In genomic region chr9:127390563-127390962, GRCh38 we compare ENCODE assay signal across 21 cellular contexts. TPM values are rescaled to one million over a fixed set of nuclear protein-coding genes. Genes with fewer than 3 reads are reported as not detected.
DNase-seq lines count a peak whose midpoint lies in the region; ATAC-seq and TF ChIP-seq lines count a peak whose summit lies in the region.
"Had no signal": no experiment of that assay in that cellular context is flagged by ENCODE, and none has a peak within 500 bp of the region (broad histone marks: within the 10 kb centered on the region; RNA-seq: fewer than 3 reads in every experiment).

No MANE protein-coding gene starts in this region.

- H3K4me3 ChIP-seq in Peyer's patch (no peak overlapping the region), upper lobe of right lung (no peak overlapping the region)
- H3K4me3 ChIP-seq: tibial nerve had no signal

- H3K27ac Mint-ChIP-seq in activated naive CD4-positive, alpha-beta T cell treated with anti-CD3 and anti-CD28 coated beads, Interleukin-2, amount 50 U/mL, for 24 hours, result peak overlapping the region; percentile 81
- no peak overlapping the region for H3K27ac Mint-ChIP-seq in immature natural killer cell
- H3K27ac Mint-ChIP-seq: activated naive CD8-positive, alpha-beta T cell treated with anti-CD3 and anti-CD28 coated beads, Interleukin-2, amount 10 ng/mL, durations not matched to agents 7 days and 5 days; activated T-cell treated with anti-CD3 and anti-CD28 coated beads, Interleukin-2, amount 50 U/mL, for 24 hours; CD8-positive, alpha-beta T cell; stimulated activated naive B cell treated with anti-CD40 and anti-IgM and Interleukin-4, amounts not matched to agents 10 μg/mL and 1 μg/mL and 100 μg/mL, for 72 hours had no signal

- ATAC-seq in upper lobe of right lung, result no peak
- no peak for ATAC-seq in GM19463 (IDR thresholded peaks at IDR 0.05; ENCODE audit: unreplicated experiment)
- ATAC-seq: CD8-positive, alpha-beta T cell; stimulated activated naive B cell treated with anti-CD40 and anti-IgM and Interleukin-4, amounts not matched to agents 10 μg/mL and 1 μg/mL and 100 μg/mL, for 72 hours had no signal

- TF ChIP-seq POLR2A in Peyer's patch (IDR thresholded peaks at IDR 0.05), result no peak

- intact Hi-C loops in upper lobe of right lung (cut with DNase I), result loop anchor here (10.0 kb wide), 1 partner anchor 176 kb away; no protein-coding TSS in a partner anchor

- H3K4me1 ChIP-seq in Peyer's patch (peaks cover 0 to 20% (median 0%) of the 10 kb centered on the region in 4 donors), upper lobe of right lung (no peaks in the 10 kb centered on the region)

- TF ChIP-seq CTCF in Peyer's patch (IDR thresholded peaks at IDR 0.05) (peak in 1 of 6 experiments; percentile 12), upper lobe of right lung (IDR thresholded peaks at IDR 0.05) (no peak)

- peak overlapping the region in 3 of 4 donors; percentile 2 to 48 (median 6) for H3K27ac ChIP-seq in Peyer's patch
- no peak overlapping the region for H3K27ac ChIP-seq in upper lobe of right lung
- H3K27ac ChIP-seq: tibial nerve had no signal

- no peaks in the 10 kb centered on the region for H3K27me3 ChIP-seq in Peyer's patch
- H3K27me3 ChIP-seq in upper lobe of right lung, result no peaks in the 10 kb centered on the region
- H3K27me3 ChIP-seq: tibial nerve had no signal

- H3K9me3 ChIP-seq in Peyer's patch, result no peaks in the 10 kb centered on the region
- no peaks in the 10 kb centered on the region for H3K9me3 ChIP-seq in upper lobe of right lung
- H3K9me3 ChIP-seq: tibial nerve had no signal

- peaks cover 53% of the 10 kb centered on the region for H3K27me3 Mint-ChIP-seq in activated naive CD4-positive, alpha-beta T cell treated with anti-CD3 and anti-CD28 coated beads, Interleukin-2, amount 50 U/mL, for 24 hours
- H3K27me3 Mint-ChIP-seq in immature natural killer cell (ENCODE audit: low read depth in 3 of 3), result peaks cover 8 to 14% (median 13%) of the 10 kb centered on the region in 3 donors

- peaks cover 34% of the 10 kb centered on the region for H3K4me1 Mint-ChIP-seq in activated naive CD4-positive, alpha-beta T cell treated with anti-CD3 and anti-CD28 coated beads, Interleukin-2, amount 50 U/mL, for 24 hours
- H3K4me1 Mint-ChIP-seq in immature natural killer cell, result peaks cover 14 to 15% of the 10 kb centered on the region in 2 donors

- H3K36me3 ChIP-seq in Peyer's patch, result no peaks in the 10 kb centered on the region
- no peaks in the 10 kb centered on the region for H3K36me3 ChIP-seq in upper lobe of right lung

- H3K4me3 Mint-ChIP-seq in activated naive CD4-positive, alpha-beta T cell treated with anti-CD3 and anti-CD28 coated beads, Interleukin-2, amount 50 U/mL, for 24 hours, result no peak overlapping the region
- H3K4me3 Mint-ChIP-seq in immature natural killer cell, result no peak overlapping the region
- H3K4me3 Mint-ChIP-seq: activated naive CD8-positive, alpha-beta T cell treated with anti-CD3 and anti-CD28 coated beads, Interleukin-2, amount 10 ng/mL, durations not matched to agents 7 days and 5 days; activated T-cell treated with anti-CD3 and anti-CD28 coated beads, Interleukin-2, amount 50 U/mL, for 24 hours; CD8-positive, alpha-beta T cell; stimulated activated naive B cell treated with anti-CD40 and anti-IgM and Interleukin-4, amounts not matched to agents 10 μg/mL and 1 μg/mL and 100 μg/mL, for 72 hours had no signal

- H3K36me3 Mint-ChIP-seq in activated naive CD4-positive, alpha-beta T cell treated with anti-CD3 and anti-CD28 coated beads, Interleukin-2, amount 50 U/mL, for 24 hours, result no peaks in the 10 kb centered on the region
- no peaks in the 10 kb centered on the region for H3K36me3 Mint-ChIP-seq in immature natural killer cell
- H3K36me3 Mint-ChIP-seq: activated naive CD8-positive, alpha-beta T cell treated with anti-CD3 and anti-CD28 coated beads, Interleukin-2, amount 10 ng/mL, durations not matched to agents 7 days and 5 days; CD8-positive, alpha-beta T cell; stimulated activated naive B cell treated with anti-CD40 and anti-IgM and Interleukin-4, amounts not matched to agents 10 μg/mL and 1 μg/mL and 100 μg/mL, for 72 hours had no signal

- DNase-seq in activated naive CD4-positive, alpha-beta T cell treated with Interleukin-2 at 50 U/mL for 16 hours, result no peak
- DNase-seq in Peyer's patch (peak in 1 of 3 donors; percentile 67), kidney tubule cell (ENCODE audit: low spot score) (peak; percentile 32), upper lobe of right lung (peak; percentile 39), immature natural killer cell (no peak), C1 segment of cervical spinal cord (lab: John Stamatoyannopoulos, UW) (no peak)
- DNase-seq: activated CD4-positive, alpha-beta T cell treated with anti-CD3 and anti-CD28 coated beads, Interleukin-2, amount 50 U/mL, for 1 hour; activated naive CD8-positive, alpha-beta T cell treated with anti-CD3 and anti-CD28 coated beads, Interleukin-2, amount 10 ng/mL, durations not matched to agents 7 days and 5 days; activated T-cell treated with anti-CD3 and anti-CD28 coated beads, Interleukin-2, amount 50 U/mL, for 24 hours; CD8-positive, alpha-beta T cell; dermis blood vessel endothelial cell; foreskin melanocyte; H7; KBM-7; NCI-H1092 treated with DMSO at 0.1 percent for 48 hours; NCI-H69; retina; stimulated activated naive B cell treated with anti-CD40 and anti-IgM and Interleukin-4, amounts not matched to agents 10 μg/mL and 1 μg/mL and 100 μg/mL, for 72 hours had no signal

- no peaks in the 10 kb centered on the region for H3K9me3 Mint-ChIP-seq in activated naive CD4-positive, alpha-beta T cell treated with anti-CD3 and anti-CD28 coated beads, Interleukin-2, amount 50 U/mL, for 24 hours
- H3K9me3 Mint-ChIP-seq in immature natural killer cell, result no peaks in the 10 kb centered on the region
- H3K9me3 Mint-ChIP-seq: activated naive CD8-positive, alpha-beta T cell treated with anti-CD3 and anti-CD28 coated beads, Interleukin-2, amount 10 ng/mL, durations not matched to agents 7 days and 5 days; activated T-cell treated with anti-CD3 and anti-CD28 coated beads, Interleukin-2, amount 50 U/mL, for 24 hours; CD8-positive, alpha-beta T cell; stimulated activated naive B cell treated with anti-CD40 and anti-IgM and Interleukin-4, amounts not matched to agents 10 μg/mL and 1 μg/mL and 100 μg/mL, for 72 hours had no signal

RNA-seq across cellular contexts. Expression of gene SLC2A8, which starts 6.4 kb away (rescaled TPM):
- total RNA-seq in Peyer's patch, result 10 to 100 TPM in 3 of 4 donors, 1 to 10 TPM in 1; 7.4 to 58.1 (median 42.9) TPM
- total RNA-seq in upper lobe of right lung, result 21.8 TPM
- 10 to 100 TPM; 11.2 to 14.5 (median 12.7) TPM for polyA plus RNA-seq in immature natural killer cell

RNA-seq across cellular contexts. Expression of gene ZNF79, which starts 33.6 kb away (rescaled TPM):
- total RNA-seq in Peyer's patch (10 to 100 TPM; 12.7 to 47.9 (median 14.4) TPM), upper lobe of right lung (8.3 TPM)
- polyA plus RNA-seq in immature natural killer cell, result 10 to 100 TPM in 1 of 3 donors, 1 to 10 TPM in 2; 4.0 to 10.9 (median 5.1) TPM

Comparison
In these comparisons a context has a peak if more than half of its experiments do, and no peak if none do; other contexts are left out.
1. DNase-seq: peak in kidney tubule cell (single experiment) and upper lobe of right lung (single experiment); none in activated naive CD4-positive, alpha-beta T cell treated with Interleukin-2 at 50 U/mL for 16 hours (single experiment), immature natural killer cell (0 of 3) and C1 segment of cervical spinal cord (0 of 14).